11 cellular contexts compared by ENCODE assay signal in the genomic region with DNA sequence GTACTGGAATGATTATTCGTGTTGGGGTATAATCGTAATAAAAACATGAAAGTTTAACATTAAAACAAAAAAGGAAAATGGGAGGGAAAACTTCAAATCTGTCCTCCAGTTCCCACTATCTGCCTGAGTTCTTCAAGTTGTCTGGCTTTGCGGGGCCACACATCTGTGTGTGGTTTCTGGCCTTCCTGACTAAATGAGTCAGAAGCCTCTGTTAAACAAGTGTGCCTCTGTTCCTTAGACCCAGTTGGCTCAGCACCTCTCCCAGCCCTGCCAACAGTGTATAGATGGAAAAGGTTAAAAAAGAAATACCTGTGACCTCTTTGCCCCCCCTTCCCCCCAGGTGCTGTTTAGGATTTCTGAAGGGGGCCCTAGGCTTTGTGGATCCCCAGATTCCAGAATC. TPM values are rescaled to one million over a fixed set of nuclear protein-coding genes. Genes with fewer than 3 reads are reported as not detected.
DNase-seq lines count a peak whose midpoint lies in the region; ATAC-seq lines count a peak whose summit lies in the region.
"Had no signal": no experiment of that assay in that cellular context is flagged by ENCODE, and none has a peak within 500 bp of the region (broad histone marks: within the 10 kb centered on the region; RNA-seq: fewer than 3 reads in every experiment).

No MANE protein-coding gene starts in this region.

- H3K36me3 Mint-ChIP-seq in activated CD4-positive, alpha-beta memory T cell treated with anti-CD3 and anti-CD28 coated beads, Interleukin-2, amount 10 ng/mL, durations not matched to agents 7 days and 5 days (ENCODE audit: low read depth): peaks cover 4% of the 10 kb centered on the region
- H3K36me3 Mint-ChIP-seq in immature natural killer cell: no peaks in the 10 kb centered on the region
- H3K36me3 Mint-ChIP-seq: naive thymus-derived CD8-positive, alpha-beta T cell had no signal

- no peaks in the 10 kb centered on the region; the same call in 1 of the 2 replicates for H3K36me3 ChIP-seq in H7 (replicated peaks; ENCODE audit: control insufficient read depth, insufficient read depth, low read length)

- no peaks in the 10 kb centered on the region for H3K9me3 Mint-ChIP-seq in activated CD4-positive, alpha-beta memory T cell treated with anti-CD3 and anti-CD28 coated beads, Interleukin-2, amount 10 ng/mL, durations not matched to agents 7 days and 5 days
- H3K9me3 Mint-ChIP-seq in immature natural killer cell: no peaks in the 10 kb centered on the region
- H3K9me3 Mint-ChIP-seq: dendritic cell treated with granulocyte-macrophage colony-stimulating factor and Interleukin-4, amounts not matched to agents 40 ng/mL and 50 ng/mL, for 4 days; naive thymus-derived CD8-positive, alpha-beta T cell; T-helper 1 cell treated with Interleukin-12 subunit alpha and Interleukin-12 subunit beta and Interleukin-4 antibody, amounts not matched to agents 30 μg/mL and 1 μg/mL, for 36 hours had no signal

- DNase-seq in EL (peak; percentile 89), kidney tubule cell (ENCODE audit: low spot score) (peak; percentile 94), NCI-H2107 (lab: John Stamatoyannopoulos, UW) (no peak), H7 (no peak), immature natural killer cell (no peak), NCI-H345 (lab: John Stamatoyannopoulos, UW) (no peak)
- DNase-seq in activated CD4-positive, alpha-beta memory T cell treated with anti-CD3 and anti-CD28 coated beads, Interleukin-2, amount 10 ng/mL, durations not matched to agents 7 days and 5 days: peak; percentile 42
- DNase-seq: naive thymus-derived CD8-positive, alpha-beta T cell had no signal

- H3K27ac Mint-ChIP-seq in activated CD4-positive, alpha-beta memory T cell treated with anti-CD3 and anti-CD28 coated beads, Interleukin-2, amount 10 ng/mL, durations not matched to agents 7 days and 5 days: peak overlapping the region; percentile 42
- no peak overlapping the region for H3K27ac Mint-ChIP-seq in immature natural killer cell
- H3K27ac Mint-ChIP-seq: naive thymus-derived CD8-positive, alpha-beta T cell; T-helper 1 cell treated with Interleukin-12 subunit alpha and Interleukin-12 subunit beta and Interleukin-4 antibody, amounts not matched to agents 30 μg/mL and 1 μg/mL, for 36 hours had no signal

- CTCF ChIA-PET in activated CD4-positive, alpha-beta memory T cell treated with anti-CD3 and anti-CD28 coated beads, Interleukin-2, amount 10 ng/mL, durations not matched to agents 7 days and 5 days (lab: Charles Lee): interaction anchor here (0.6 to 1.6 kb wide), 3 partner anchors 214 to 673 kb away, joined by 3 to 4 read pairs (median 4); no protein-coding TSS in a partner anchor

- no peaks in the 10 kb centered on the region for H3K27me3 ChIP-seq in H7 (ENCODE audit: control insufficient read depth, insufficient read depth, low read length)

- peak; percentile 66 for ATAC-seq in HG03432 (IDR thresholded peaks at IDR 0.05; ENCODE audit: unreplicated experiment)
- ATAC-seq: naive thymus-derived CD8-positive, alpha-beta T cell had no signal

- no peak overlapping the region for H3K4me3 ChIP-seq in H7 (ENCODE audit: insufficient read depth, low read depth, low read length)

- POLR2A ChIA-PET in activated CD4-positive, alpha-beta memory T cell treated with anti-CD3 and anti-CD28 coated beads, Interleukin-2, amount 10 ng/mL, durations not matched to agents 7 days and 5 days (lab: Charles Lee): interaction anchor here (1.4 kb wide), 1 partner anchor 15 kb away, joined by 3 read pairs; no protein-coding TSS in a partner anchor

- no peak overlapping the region for H3K4me3 Mint-ChIP-seq in activated CD4-positive, alpha-beta memory T cell treated with anti-CD3 and anti-CD28 coated beads, Interleukin-2, amount 10 ng/mL, durations not matched to agents 7 days and 5 days
- H3K4me3 Mint-ChIP-seq in immature natural killer cell: no peak overlapping the region
- H3K4me3 Mint-ChIP-seq: dendritic cell treated with granulocyte-macrophage colony-stimulating factor and Interleukin-4, amounts not matched to agents 40 ng/mL and 50 ng/mL, for 4 days; naive thymus-derived CD8-positive, alpha-beta T cell; T-helper 1 cell treated with Interleukin-12 subunit alpha and Interleukin-12 subunit beta and Interleukin-4 antibody, amounts not matched to agents 30 μg/mL and 1 μg/mL, for 36 hours had no signal

- H3K4me1 Mint-ChIP-seq in activated CD4-positive, alpha-beta memory T cell treated with anti-CD3 and anti-CD28 coated beads, Interleukin-2, amount 10 ng/mL, durations not matched to agents 7 days and 5 days: peaks cover 49% of the 10 kb centered on the region
- H3K4me1 Mint-ChIP-seq in immature natural killer cell: no peaks in the 10 kb centered on the region

- peaks cover 2% of the 10 kb centered on the region for H3K27me3 Mint-ChIP-seq in activated CD4-positive, alpha-beta memory T cell treated with anti-CD3 and anti-CD28 coated beads, Interleukin-2, amount 10 ng/mL, durations not matched to agents 7 days and 5 days
- peaks cover 0 to 3% (median 2%) of the 10 kb centered on the region in 3 donors for H3K27me3 Mint-ChIP-seq in immature natural killer cell (ENCODE audit: low read depth in 3 of 3)

RNA-seq across cellular contexts. Expression of gene XDH, which starts 30.2 kb away (rescaled TPM):
- 1 to 10 TPM in 1 of 2 experiments, under 1 TPM in 1; 0.63 to 1.6 TPM for total RNA-seq in activated CD4-positive, alpha-beta memory T cell treated with anti-CD3 and anti-CD28 coated beads, Interleukin-2, amount 10 ng/mL, durations not matched to agents 7 days and 5 days
- total RNA-seq in H7 (2014; rRNA removed; shearing (Covaris generic)): 0.59 and 1.3 TPM in 2 replicates
- not detected for polyA plus RNA-seq in immature natural killer cell
- total RNA-seq: naive thymus-derived CD8-positive, alpha-beta T cell had no signal
- polyA plus RNA-seq: naive thymus-derived CD8-positive, alpha-beta T cell had no signal

Comparison
In these comparisons a context has a peak if more than half of its experiments do, and no peak if none do; other contexts are left out.
1. DNase-seq: peak in EL (single experiment), activated CD4-positive, alpha-beta memory T cell treated with anti-CD3 and anti-CD28 coated beads, Interleukin-2, amount 10 ng/mL, durations not matched to agents 7 days and 5 days (single experiment) and kidney tubule cell (single experiment); none in NCI-H2107 (single experiment), H7 (single experiment), immature natural killer cell (0 of 3) and NCI-H345 (single experiment).